1 cellular context compared by ENCODE assay signal in the genomic region with DNA sequence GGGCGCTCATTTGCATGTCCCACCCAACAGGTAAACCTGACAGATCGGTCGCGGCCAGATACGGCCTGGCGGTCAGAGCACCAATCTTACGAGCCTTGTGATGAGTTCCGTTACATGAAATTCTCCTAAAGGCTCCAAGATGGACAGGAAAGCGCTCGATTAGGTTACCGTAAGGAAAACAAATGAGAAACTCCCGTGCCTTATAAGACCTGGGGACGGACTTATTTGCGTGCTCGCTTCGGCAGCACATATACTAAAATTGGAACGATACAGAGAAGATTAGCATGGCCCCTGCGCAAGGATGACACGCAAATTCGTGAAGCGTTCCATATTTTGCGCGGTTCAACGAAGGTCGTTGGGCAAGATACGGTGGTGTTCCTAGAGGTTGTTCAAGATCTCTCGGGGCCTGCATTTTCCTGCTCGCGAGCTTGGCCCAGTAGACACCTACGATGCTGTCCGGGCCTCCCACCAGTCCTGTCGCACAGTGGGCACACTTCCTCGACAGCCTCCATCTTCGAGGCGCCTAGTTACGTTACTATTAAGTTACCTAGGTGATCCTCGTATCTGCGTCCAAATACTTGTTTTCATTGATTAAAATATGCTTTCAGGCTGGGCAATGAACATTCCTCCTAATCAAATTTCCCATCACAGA.
A peak's percentile ranks its signal among the peaks of the same experiment; 100 is the strongest.
TF ChIP-seq lines count a peak whose summit lies in the region.

RNU6-7 (plus strand) TSS at position 230 of the 652 bp plus-strand sequence.

TF ChIP-seq in HepG2, 621 proteins besides CTCF, POLR2A, EP300 and RAD21 (continued from another document and continues in another):
- TF ChIP-seq, protein P1, sequence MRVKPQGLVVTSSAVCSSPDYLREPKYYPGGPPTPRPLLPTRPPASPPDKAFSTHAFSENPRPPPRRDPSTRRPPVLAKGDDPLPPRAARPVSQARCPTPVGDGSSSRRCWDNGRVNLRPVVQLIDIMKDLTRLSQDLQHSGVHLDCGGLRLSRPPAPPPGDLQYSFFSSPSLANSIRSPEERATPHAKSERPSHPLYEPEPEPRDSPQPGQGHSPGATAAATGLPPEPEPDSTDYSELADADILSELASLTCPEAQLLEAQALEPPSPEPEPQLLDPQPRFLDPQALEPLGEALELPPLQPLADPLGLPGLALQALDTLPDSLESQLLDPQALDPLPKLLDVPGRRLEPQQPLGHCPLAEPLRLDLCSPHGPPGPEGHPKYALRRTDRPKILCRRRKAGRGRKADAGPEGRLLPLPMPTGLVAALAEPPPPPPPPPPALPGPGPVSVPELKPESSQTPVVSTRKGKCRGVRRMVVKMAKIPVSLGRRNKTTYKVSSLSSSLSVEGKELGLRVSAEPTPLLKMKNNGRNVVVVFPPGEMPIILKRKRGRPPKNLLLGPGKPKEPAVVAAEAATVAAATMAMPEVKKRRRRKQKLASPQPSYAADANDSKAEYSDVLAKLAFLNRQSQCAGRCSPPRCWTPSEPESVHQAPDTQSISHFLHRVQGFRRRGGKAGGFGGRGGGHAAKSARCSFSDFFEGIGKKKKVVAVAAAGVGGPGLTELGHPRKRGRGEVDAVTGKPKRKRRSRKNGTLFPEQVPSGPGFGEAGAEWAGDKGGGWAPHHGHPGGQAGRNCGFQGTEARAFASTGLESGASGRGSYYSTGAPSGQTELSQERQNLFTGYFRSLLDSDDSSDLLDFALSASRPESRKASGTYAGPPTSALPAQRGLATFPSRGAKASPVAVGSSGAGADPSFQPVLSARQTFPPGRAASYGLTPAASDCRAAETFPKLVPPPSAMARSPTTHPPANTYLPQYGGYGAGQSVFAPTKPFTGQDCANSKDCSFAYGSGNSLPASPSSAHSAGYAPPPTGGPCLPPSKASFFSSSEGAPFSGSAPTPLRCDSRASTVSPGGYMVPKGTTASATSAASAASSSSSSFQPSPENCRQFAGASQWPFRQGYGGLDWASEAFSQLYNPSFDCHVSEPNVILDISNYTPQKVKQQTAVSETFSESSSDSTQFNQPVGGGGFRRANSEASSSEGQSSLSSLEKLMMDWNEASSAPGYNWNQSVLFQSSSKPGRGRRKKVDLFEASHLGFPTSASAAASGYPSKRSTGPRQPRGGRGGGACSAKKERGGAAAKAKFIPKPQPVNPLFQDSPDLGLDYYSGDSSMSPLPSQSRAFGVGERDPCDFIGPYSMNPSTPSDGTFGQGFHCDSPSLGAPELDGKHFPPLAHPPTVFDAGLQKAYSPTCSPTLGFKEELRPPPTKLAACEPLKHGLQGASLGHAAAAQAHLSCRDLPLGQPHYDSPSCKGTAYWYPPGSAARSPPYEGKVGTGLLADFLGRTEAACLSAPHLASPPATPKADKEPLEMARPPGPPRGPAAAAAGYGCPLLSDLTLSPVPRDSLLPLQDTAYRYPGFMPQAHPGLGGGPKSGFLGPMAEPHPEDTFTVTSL (CRISPR knock-in tag; IDR thresholded peaks at IDR 0.05; ENCODE audit: borderline replicate concordance): no peak
- TF ChIP-seq, protein P2, sequence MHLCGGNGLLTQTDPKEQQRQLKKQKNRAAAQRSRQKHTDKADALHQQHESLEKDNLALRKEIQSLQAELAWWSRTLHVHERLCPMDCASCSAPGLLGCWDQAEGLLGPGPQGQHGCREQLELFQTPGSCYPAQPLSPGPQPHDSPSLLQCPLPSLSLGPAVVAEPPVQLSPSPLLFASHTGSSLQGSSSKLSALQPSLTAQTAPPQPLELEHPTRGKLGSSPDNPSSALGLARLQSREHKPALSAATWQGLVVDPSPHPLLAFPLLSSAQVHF (CRISPR knock-in tag; IDR thresholded peaks at IDR 0.05): no peak
- TF ChIP-seq ZNF75D (CRISPR knock-in tag; IDR thresholded peaks at IDR 0.05; ENCODE audit: borderline replicate concordance) (no peak), CREB3 (CRISPR knock-in tag; IDR thresholded peaks at IDR 0.05) (0 out of 2 replicates have a peak, but pooled peaks have one; percentile 26), SP140L (CRISPR knock-in tag; IDR thresholded peaks at IDR 0.05; ENCODE audit: borderline replicate concordance) (peak; percentile 64; the same call in 1 of the 2 replicates), ZSCAN20 (CRISPR knock-in tag; IDR thresholded peaks at IDR 0.05; ENCODE audit: borderline replicate concordance) (no peak), ATF7 (IDR thresholded peaks at IDR 0.05) (no peak), ATF7 (CRISPR knock-in tag; IDR thresholded peaks at IDR 0.05) (peak; percentile 19; the same call in 1 of the 2 replicates), ZNF672 (CRISPR knock-in tag; IDR thresholded peaks at IDR 0.05) (no peak; the same call in 1 of the 2 replicates), PPARG (CRISPR knock-in tag; conservative IDR thresholded peaks at IDR 0.05) (no peak; the same call in 1 of the 2 replicates), ZFYVE20 (CRISPR knock-in tag; IDR thresholded peaks at IDR 0.05; ENCODE audit: borderline replicate concordance, low read depth) (0 out of 2 replicates have a peak, but pooled peaks have one; percentile 9), ZNF503 (CRISPR knock-in tag; IDR thresholded peaks at IDR 0.05) (peak; percentile 20; the same call in 1 of the 2 replicates), U2AF1 (optimal IDR thresholded peaks at IDR 0.05; ENCODE audit: low read depth, low read length) (no peak), SOX5 (CRISPR knock-in tag; IDR thresholded peaks at IDR 0.05; ENCODE audit: borderline replicate concordance) (no peak), ZNF430 (CRISPR knock-in tag; IDR thresholded peaks at IDR 0.05) (peak; percentile 73), ZNF747 (CRISPR knock-in tag; IDR thresholded peaks at IDR 0.05; ENCODE audit: borderline replicate concordance) (no peak), TARDBP (CRISPR knock-in tag; IDR thresholded peaks at IDR 0.05) (peak; percentile 26; the same call in 1 of the 2 replicates), ZNF776 (CRISPR knock-in tag; IDR thresholded peaks at IDR 0.05) (peak; percentile 79), ZNF431 (CRISPR knock-in tag; IDR thresholded peaks at IDR 0.05; ENCODE audit: borderline replicate concordance, low read depth) (no peak), ZNF496 (CRISPR knock-in tag; IDR thresholded peaks at IDR 0.05; ENCODE audit: insufficient replicate concordance) (no peak), HMGA1 (CRISPR knock-in tag; conservative IDR thresholded peaks at IDR 0.05) (0 out of 2 replicates have a peak, but pooled peaks have one; percentile 32)
- TF ChIP-seq, protein P3, sequence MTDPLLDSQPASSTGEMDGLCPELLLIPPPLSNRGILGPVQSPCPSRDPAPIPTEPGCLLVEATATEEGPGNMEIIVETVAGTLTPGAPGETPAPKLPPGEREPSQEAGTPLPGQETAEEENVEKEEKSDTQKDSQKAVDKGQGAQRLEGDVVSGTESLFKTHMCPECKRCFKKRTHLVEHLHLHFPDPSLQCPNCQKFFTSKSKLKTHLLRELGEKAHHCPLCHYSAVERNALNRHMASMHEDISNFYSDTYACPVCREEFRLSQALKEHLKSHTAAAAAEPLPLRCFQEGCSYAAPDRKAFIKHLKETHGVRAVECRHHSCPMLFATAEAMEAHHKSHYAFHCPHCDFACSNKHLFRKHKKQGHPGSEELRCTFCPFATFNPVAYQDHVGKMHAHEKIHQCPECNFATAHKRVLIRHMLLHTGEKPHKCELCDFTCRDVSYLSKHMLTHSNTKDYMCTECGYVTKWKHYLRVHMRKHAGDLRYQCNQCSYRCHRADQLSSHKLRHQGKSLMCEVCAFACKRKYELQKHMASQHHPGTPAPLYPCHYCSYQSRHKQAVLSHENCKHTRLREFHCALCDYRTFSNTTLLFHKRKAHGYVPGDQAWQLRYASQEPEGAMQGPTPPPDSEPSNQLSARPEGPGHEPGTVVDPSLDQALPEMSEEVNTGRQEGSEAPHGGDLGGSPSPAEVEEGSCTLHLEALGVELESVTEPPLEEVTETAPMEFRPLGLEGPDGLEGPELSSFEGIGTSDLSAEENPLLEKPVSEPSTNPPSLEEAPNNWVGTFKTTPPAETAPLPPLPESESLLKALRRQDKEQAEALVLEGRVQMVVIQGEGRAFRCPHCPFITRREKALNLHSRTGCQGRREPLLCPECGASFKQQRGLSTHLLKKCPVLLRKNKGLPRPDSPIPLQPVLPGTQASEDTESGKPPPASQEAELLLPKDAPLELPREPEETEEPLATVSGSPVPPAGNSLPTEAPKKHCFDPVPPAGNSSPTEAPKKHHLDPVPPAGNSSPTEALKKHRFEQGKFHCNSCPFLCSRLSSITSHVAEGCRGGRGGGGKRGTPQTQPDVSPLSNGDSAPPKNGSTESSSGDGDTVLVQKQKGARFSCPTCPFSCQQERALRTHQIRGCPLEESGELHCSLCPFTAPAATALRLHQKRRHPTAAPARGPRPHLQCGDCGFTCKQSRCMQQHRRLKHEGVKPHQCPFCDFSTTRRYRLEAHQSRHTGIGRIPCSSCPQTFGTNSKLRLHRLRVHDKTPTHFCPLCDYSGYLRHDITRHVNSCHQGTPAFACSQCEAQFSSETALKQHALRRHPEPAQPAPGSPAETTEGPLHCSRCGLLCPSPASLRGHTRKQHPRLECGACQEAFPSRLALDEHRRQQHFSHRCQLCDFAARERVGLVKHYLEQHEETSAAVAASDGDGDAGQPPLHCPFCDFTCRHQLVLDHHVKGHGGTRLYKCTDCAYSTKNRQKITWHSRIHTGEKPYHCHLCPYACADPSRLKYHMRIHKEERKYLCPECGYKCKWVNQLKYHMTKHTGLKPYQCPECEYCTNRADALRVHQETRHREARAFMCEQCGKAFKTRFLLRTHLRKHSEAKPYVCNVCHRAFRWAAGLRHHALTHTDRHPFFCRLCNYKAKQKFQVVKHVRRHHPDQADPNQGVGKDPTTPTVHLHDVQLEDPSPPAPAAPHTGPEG (CRISPR knock-in tag; IDR thresholded peaks at IDR 0.05): 0 out of 2 replicates have a peak, but pooled peaks have one; percentile 26
- TF ChIP-seq, protein P4, sequence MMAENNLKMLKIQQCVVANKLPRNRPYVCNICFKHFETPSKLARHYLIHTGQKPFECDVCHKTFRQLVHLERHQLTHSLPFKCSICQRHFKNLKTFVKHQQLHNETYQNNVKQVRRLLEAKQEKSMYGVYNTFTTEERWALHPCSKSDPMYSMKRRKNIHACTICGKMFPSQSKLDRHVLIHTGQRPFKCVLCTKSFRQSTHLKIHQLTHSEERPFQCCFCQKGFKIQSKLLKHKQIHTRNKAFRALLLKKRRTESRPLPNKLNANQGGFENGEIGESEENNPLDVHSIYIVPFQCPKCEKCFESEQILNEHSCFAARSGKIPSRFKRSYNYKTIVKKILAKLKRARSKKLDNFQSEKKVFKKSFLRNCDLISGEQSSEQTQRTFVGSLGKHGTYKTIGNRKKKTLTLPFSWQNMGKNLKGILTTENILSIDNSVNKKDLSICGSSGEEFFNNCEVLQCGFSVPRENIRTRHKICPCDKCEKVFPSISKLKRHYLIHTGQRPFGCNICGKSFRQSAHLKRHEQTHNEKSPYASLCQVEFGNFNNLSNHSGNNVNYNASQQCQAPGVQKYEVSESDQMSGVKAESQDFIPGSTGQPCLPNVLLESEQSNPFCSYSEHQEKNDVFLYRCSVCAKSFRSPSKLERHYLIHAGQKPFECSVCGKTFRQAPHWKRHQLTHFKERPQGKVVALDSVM (CRISPR knock-in tag; IDR thresholded peaks at IDR 0.05): 0 out of 2 replicates have a peak, but pooled peaks have one; percentile 41
- TF ChIP-seq, protein P5, sequence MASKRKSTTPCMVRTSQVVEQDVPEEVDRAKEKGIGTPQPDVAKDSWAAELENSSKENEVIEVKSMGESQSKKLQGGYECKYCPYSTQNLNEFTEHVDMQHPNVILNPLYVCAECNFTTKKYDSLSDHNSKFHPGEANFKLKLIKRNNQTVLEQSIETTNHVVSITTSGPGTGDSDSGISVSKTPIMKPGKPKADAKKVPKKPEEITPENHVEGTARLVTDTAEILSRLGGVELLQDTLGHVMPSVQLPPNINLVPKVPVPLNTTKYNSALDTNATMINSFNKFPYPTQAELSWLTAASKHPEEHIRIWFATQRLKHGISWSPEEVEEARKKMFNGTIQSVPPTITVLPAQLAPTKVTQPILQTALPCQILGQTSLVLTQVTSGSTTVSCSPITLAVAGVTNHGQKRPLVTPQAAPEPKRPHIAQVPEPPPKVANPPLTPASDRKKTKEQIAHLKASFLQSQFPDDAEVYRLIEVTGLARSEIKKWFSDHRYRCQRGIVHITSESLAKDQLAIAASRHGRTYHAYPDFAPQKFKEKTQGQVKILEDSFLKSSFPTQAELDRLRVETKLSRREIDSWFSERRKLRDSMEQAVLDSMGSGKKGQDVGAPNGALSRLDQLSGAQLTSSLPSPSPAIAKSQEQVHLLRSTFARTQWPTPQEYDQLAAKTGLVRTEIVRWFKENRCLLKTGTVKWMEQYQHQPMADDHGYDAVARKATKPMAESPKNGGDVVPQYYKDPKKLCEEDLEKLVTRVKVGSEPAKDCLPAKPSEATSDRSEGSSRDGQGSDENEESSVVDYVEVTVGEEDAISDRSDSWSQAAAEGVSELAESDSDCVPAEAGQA (IDR thresholded peaks at IDR 0.05; ENCODE audit: low read depth): peak; percentile 75
- TF ChIP-seq, protein P5 (CRISPR knock-in tag; IDR thresholded peaks at IDR 0.05; ENCODE audit: borderline replicate concordance): no peak
